ENCODE assay signal across 7 cellular contexts in the genomic region with DNA sequence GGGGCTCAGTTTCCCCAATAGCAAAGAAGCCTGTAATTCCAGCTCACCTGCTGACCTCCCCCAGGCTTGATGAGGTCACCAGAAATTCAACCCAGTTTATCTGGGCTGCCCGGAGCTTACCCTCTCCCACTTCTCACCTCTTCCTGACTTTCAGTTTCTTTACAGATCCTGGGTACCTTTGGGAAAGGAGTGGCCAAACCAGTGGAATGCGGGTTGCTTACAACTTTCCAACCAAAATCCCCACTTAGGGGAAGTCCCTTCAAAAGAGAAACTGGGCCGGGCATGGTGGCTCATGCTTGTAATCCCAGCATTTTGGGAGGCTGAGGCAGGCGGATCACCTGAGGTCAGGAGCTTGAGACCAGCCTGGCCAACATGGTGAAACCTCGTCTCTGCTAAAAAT. TPM values are rescaled to one million over a fixed set of nuclear protein-coding genes. Genes with fewer than 3 reads are reported as not detected.
DNase-seq lines count a peak whose midpoint lies in the region; ATAC-seq and TF ChIP-seq lines count a peak whose summit lies in the region.
"Not testable (repeated sequence)": the region's sequence is repeated elsewhere in the genome, so short reads cannot be mapped to it uniquely, and the experiment has no call there.

No MANE protein-coding gene starts in this region.

- not testable (repeated sequence) for H3K9me3 ChIP-seq in RWPE2 (ENCODE audit: severe bottlenecking); breast epithelium; lower lobe of right lung

- not testable (repeated sequence) for H3K36me3 ChIP-seq in RWPE2 (ENCODE audit: low read depth); breast epithelium; lower lobe of right lung

- not testable (repeated sequence) for TF ChIP-seq CTCF in RWPE2 (IDR thresholded peaks at IDR 0.05; ENCODE audit: poor library complexity, severe bottlenecking); breast epithelium (IDR thresholded peaks at IDR 0.05); lower lobe of right lung (IDR thresholded peaks at IDR 0.05)

- H3K27ac ChIP-seq in RWPE2 (ENCODE audit: poor library complexity, severe bottlenecking), result not testable (repeated sequence)
- H3K27ac ChIP-seq in breast epithelium (peak overlapping the region; percentile 72 to 76), lower lobe of right lung (peak overlapping the region; percentile 11), substantia nigra (ENCODE audit: low read depth, low read length, poor library complexity, severe bottlenecking) (peak overlapping the region; percentile 83)

- not testable (repeated sequence) for H3K4me1 ChIP-seq in RWPE2 (ENCODE audit: insufficient read depth, poor library complexity, severe bottlenecking); breast epithelium
- peaks cover 53% of the 10 kb centered on the region for H3K4me1 ChIP-seq in lower lobe of right lung

- peak; percentile 33; the same call in 1 of the 3 replicates for ATAC-seq in RWPE2 (ENCODE audit: low read depth)
- ATAC-seq in esophagus mucosa, result peak; percentile 22
- ATAC-seq in lower lobe of right lung, result peak; percentile 8 to 42

- DNase-seq in Daoy (ENCODE audit: low read depth), result peak; percentile 54
- peak; percentile 70 for DNase-seq in M059J (ENCODE audit: low read depth)
- not testable (repeated sequence) for DNase-seq in RWPE2 (ENCODE audit: low spot score); breast epithelium (ENCODE audit: low spot score in 2 of 2); lower lobe of right lung; substantia nigra (lab: John Stamatoyannopoulos, UW)

- not testable (repeated sequence) for H3K27me3 ChIP-seq in RWPE2 (ENCODE audit: insufficient read depth, poor library complexity, severe bottlenecking); breast epithelium; lower lobe of right lung (ENCODE audit: low read depth)

- not testable (repeated sequence) for H3K4me3 ChIP-seq in RWPE2 (ENCODE audit: severe bottlenecking); lower lobe of right lung
- peak overlapping the region in 1 of 3 donors; percentile 19 for H3K4me3 ChIP-seq in breast epithelium

- not testable (repeated sequence) for TF ChIP-seq POLR2A in breast epithelium (IDR thresholded peaks at IDR 0.05)

- intact Hi-C loops in breast epithelium (cut with DNase I; ENCODE audit: low total_unique reads); lower lobe of right lung (cut with DNase I): not testable (repeated sequence)

RNA-seq across cellular contexts. Expression of a gene that starts 5.9 kb away (rescaled TPM):
- 132 and 151 TPM in 2 replicates for total RNA-seq in Daoy (2014; rRNA removed; shearing (Covaris generic))
- 73.3 and 110 TPM in 2 replicates for total RNA-seq in M059J (2014; rRNA removed; shearing (Covaris generic))
- total RNA-seq in breast epithelium, result 10 to 100 TPM; 33.4 to 82.8 (median 47.9) TPM
- total RNA-seq in esophagus mucosa, result 10.8 TPM
- 34.7 TPM for total RNA-seq in lower lobe of right lung

RNA-seq across cellular contexts. Expression of a gene that starts 20.3 kb away (rescaled TPM):
- 0.48 and 2.7 TPM in 2 replicates for total RNA-seq in Daoy (2014; rRNA removed; shearing (Covaris generic))
- 0.42 and 1.2 TPM in 2 replicates for total RNA-seq in M059J (2014; rRNA removed; shearing (Covaris generic))
- total RNA-seq in breast epithelium, result 10 to 100 TPM in 2 of 3 donors, 1 to 10 TPM in 1; 8.8 to 15.8 (median 10.2) TPM
- total RNA-seq in esophagus mucosa, result 2.3 TPM
- total RNA-seq in lower lobe of right lung, result 9.7 TPM

RNA-seq across cellular contexts. Expression of a gene that starts 20.4 kb away (rescaled TPM):
- total RNA-seq in Daoy (2014; rRNA removed; shearing (Covaris generic)), result 1.9 TPM in 1 of 2 replicates, not detected in the other
- total RNA-seq in M059J (2014; rRNA removed; shearing (Covaris generic)), result 0.07 TPM in 1 of 2 replicates, not detected in the other
- total RNA-seq in breast epithelium, result 1 to 10 TPM; 1.4 to 3.9 (median 3.4) TPM
- 0.52 TPM for total RNA-seq in esophagus mucosa
- total RNA-seq in lower lobe of right lung, result 2.1 TPM

RNA-seq across cellular contexts. Expression of a gene that starts 50.1 kb away (rescaled TPM):
- total RNA-seq in Daoy (2014; rRNA removed; shearing (Covaris generic)), result 96.9 and 122 TPM in 2 replicates
- 158 and 171 TPM in 2 replicates for total RNA-seq in M059J (2014; rRNA removed; shearing (Covaris generic))
- 10 to 100 TPM; 31.8 to 87.5 (median 87.4) TPM for total RNA-seq in breast epithelium
- total RNA-seq in esophagus mucosa, result 108 TPM
- total RNA-seq in lower lobe of right lung, result 68.9 TPM

RNA-seq across cellular contexts. Expression of a gene that starts 52.3 kb away (rescaled TPM):
- total RNA-seq in Daoy (2014; rRNA removed; shearing (Covaris generic)), result 69.0 and 75.7 TPM in 2 replicates
- total RNA-seq in M059J (2014; rRNA removed; shearing (Covaris generic)), result 86.0 and 91.7 TPM in 2 replicates
- total RNA-seq in breast epithelium (100 to 1,000 TPM in 1 of 3 donors, 10 to 100 TPM in 2; 86.9 to 123 (median 95.1) TPM), esophagus mucosa (39.5 TPM), lower lobe of right lung (63.2 TPM)
